ENCODE assay signal across 8 cellular contexts in genomic region chr3:152205097-152205593, GRCh38.
DNase-seq lines count a peak whose midpoint lies in the region; ATAC-seq and FAIRE-seq lines count a peak whose summit lies in the region.

No MANE protein-coding gene starts in this region.

- H3K36me3 Mint-ChIP-seq in T-helper 17 cell (ENCODE audit: low read depth) (peaks cover 5% of the 10 kb centered on the region), naive B cell (peaks cover 11 to 15% of the 10 kb centered on the region in 2 donors)

- peaks cover 0 to 21% (median 10%) of the 10 kb centered on the region in 7 donors for H3K9me3 Mint-ChIP-seq in naive B cell

- H3K4me3 Mint-ChIP-seq in T-helper 17 cell (peak overlapping the region; percentile 99), naive B cell (peak overlapping the region; percentile 87 to 100 (median 94))

- H3K27ac Mint-ChIP-seq in T-helper 17 cell (peak overlapping the region; percentile 99), naive B cell (peak overlapping the region; percentile 94 to 98 (median 96))

- no peaks in the 10 kb centered on the region for H3K27me3 Mint-ChIP-seq in T-helper 17 cell
- no peaks in the 10 kb centered on the region for H3K27me3 Mint-ChIP-seq in naive B cell

- ATAC-seq in HG02885 (IDR thresholded peaks at IDR 0.05; ENCODE audit: poor library complexity, unreplicated experiment) (peak; percentile 37), T-helper 17 cell (peak; percentile 69), naive B cell (ENCODE audit: low read depth in 2 of 2) (peak; percentile 91)

- peaks cover 53% of the 10 kb centered on the region for H3K4me1 Mint-ChIP-seq in T-helper 17 cell
- peaks cover 37 to 47% (median 38%) of the 10 kb centered on the region in 3 donors for H3K4me1 Mint-ChIP-seq in naive B cell

- H3K9me3 ChIP-seq in T-helper 17 cell (ENCODE audit: control insufficient read depth, low read length, poor library complexity, severe bottlenecking): no peaks in the 10 kb centered on the region

- FAIRE-seq in GM18507 (lab: Jason Lieb, UNC): peak; percentile 92

- DNase-seq in GM18507 (ENCODE audit: extremely low spot score, insufficient read length, low read depth) (no peak), T-helper 17 cell (no peak), naive B cell (peak; percentile 80), NCI-H2227 (lab: John Stamatoyannopoulos, UW; ENCODE audit: unreplicated experiment) (no peak), NCI-H187 treated with DMSO at 0.1 percent for 48 hours (lab: John Stamatoyannopoulos, UW) (no peak), NCI-H2171 (lab: John Stamatoyannopoulos, UW) (no peak), retina (no peak)

Comparison
In these comparisons a context has a peak if more than half of its experiments do, and no peak if none do; other contexts are left out.
1. ATAC-seq: peak in every context shown above with its lines; median percentile 91 in naive B cell; 69 in T-helper 17 cell; 37 in HG02885.